Comparison of ENCODE assay signal across 9 cellular contexts in the genomic region with DNA sequence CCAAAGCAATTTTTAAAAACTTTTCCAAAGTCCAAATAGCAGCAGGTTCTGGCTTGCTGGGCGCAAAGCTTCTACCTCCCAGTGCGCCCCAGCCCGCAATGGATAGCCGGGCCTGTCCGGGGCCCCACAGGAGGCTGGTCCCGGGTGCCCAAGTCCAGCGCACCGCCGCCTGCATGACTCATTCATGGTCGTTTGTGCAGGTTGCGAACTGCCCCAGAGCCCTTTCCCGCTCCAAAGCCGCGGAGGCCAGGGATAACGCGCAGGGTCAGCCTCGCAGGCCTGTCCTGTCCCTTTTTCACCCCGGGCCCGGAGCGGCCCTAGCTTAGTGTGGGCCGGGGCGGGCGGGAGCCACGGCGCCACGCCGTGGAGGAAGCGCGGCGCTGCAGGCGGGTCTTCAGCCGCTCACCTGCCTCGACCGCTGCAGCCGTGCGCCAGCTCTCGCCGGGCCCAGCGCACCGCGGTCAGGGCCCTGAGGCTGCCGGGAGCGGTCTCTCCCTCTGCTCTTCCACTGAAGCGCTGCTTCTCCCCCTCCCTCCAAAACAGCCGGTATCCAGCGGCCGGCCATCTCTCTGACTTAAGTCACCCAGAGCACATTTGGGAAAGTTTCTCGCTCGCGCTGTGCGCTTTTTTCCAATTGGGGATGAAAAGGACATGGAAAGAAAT. TPM values are rescaled to one million over a fixed set of nuclear protein-coding genes. Genes with fewer than 3 reads are reported as not detected.
DNase-seq lines count a peak whose midpoint lies in the region; ATAC-seq, FAIRE-seq and TF ChIP-seq lines count a peak whose summit lies in the region.
"Had no signal": no experiment of that assay in that cellular context is flagged by ENCODE, and none has a peak within 500 bp of the region (broad histone marks: within the 10 kb centered on the region; RNA-seq: fewer than 3 reads in every experiment).

No MANE protein-coding gene starts in this region.

- H3K4me3 ChIP-seq in SK-N-MC (peak overlapping the region; percentile 83), left ventricle myocardium inferior (peak overlapping the region; percentile 87)

- FAIRE-seq in urothelium cell line (lab: Jason Lieb, UNC): no peak
- FAIRE-seq: islet of Langerhans had no signal

- H3K9ac ChIP-seq in SK-N-MC (ENCODE audit: insufficient read length): peak overlapping the region; percentile 51

- peaks cover 74% of the 10 kb centered on the region for H3K27me3 ChIP-seq in left ventricle myocardium inferior (ENCODE audit: low read depth)

- H3K36me3 Mint-ChIP-seq in progenitor cell of endocrine pancreas (ENCODE audit: insufficient read depth): no peaks in the 10 kb centered on the region

- TF ChIP-seq CTCF in left ventricle myocardium inferior (IDR thresholded peaks at IDR 0.05; ENCODE audit: borderline replicate concordance) (peak; percentile 94), progenitor cell of endocrine pancreas (IDR thresholded peaks at IDR 0.05; ENCODE audit: unreplicated experiment) (peak; percentile 82)

- H3K9me3 ChIP-seq in SK-N-MC (ENCODE audit: low read depth, low read length) (no peaks in the 10 kb centered on the region), left ventricle myocardium inferior (replicated peaks) (no peaks in the 10 kb centered on the region)

- no peak overlapping the region for H3K27ac Mint-ChIP-seq in progenitor cell of endocrine pancreas

- intact Hi-C loops in left ventricle myocardium inferior (cut with micrococcal nuclease): loop anchor here (5.0 kb wide), 1 partner anchor 206 kb away; no protein-coding TSS in a partner anchor

- H3K36me3 ChIP-seq in SK-N-MC (ENCODE audit: insufficient read depth, low read length): no peaks in the 10 kb centered on the region
- no peaks in the 10 kb centered on the region for H3K36me3 ChIP-seq in left ventricle myocardium inferior

- DNase-seq in DMS53 treated with DMSO at 0.1 percent for 48 hours (lab: John Stamatoyannopoulos, UW; ENCODE audit: unreplicated experiment) (peak; percentile 76), HT-29 (ENCODE audit: low spot score) (peak; percentile 83), SK-N-MC (ENCODE audit: low read depth, low spot score) (no peak), amniotic stem cell (lab: John Stamatoyannopoulos, UW) (peak; percentile 26), left ventricle myocardium inferior (peak; percentile 77), progenitor cell of endocrine pancreas (ENCODE audit: low spot score, unreplicated experiment) (peak; percentile 75), urothelium cell line (ENCODE audit: low spot score) (no peak)

- peaks cover 19% of the 10 kb centered on the region for H3K4me1 Mint-ChIP-seq in progenitor cell of endocrine pancreas (ENCODE audit: low read depth)

- peaks cover 77% of the 10 kb centered on the region for H3K27me3 Mint-ChIP-seq in progenitor cell of endocrine pancreas

- peak; percentile 32 for ATAC-seq in GM21381 (IDR thresholded peaks at IDR 0.05; ENCODE audit: unreplicated experiment)

- H3K9me3 Mint-ChIP-seq in progenitor cell of endocrine pancreas (ENCODE audit: low read depth): no peaks in the 10 kb centered on the region

- peaks cover 52% of the 10 kb centered on the region for H3K4me1 ChIP-seq in left ventricle myocardium inferior

- H3K27ac ChIP-seq in SK-N-MC (no peak overlapping the region), left ventricle myocardium inferior (replicated peaks) (peak overlapping the region; percentile 91)

- peak overlapping the region; percentile 90 for H3K4me3 Mint-ChIP-seq in progenitor cell of endocrine pancreas (ENCODE audit: low read depth)

RNA-seq across cellular contexts. Expression of a gene that starts 1.7 kb away (rescaled TPM):
- 3.7 and 5.6 TPM in 2 replicates for total RNA-seq in HT-29 (2014; rRNA removed; shearing (Covaris generic))
- total RNA-seq in left ventricle myocardium inferior: 0.52 TPM
- 0.71 and 1.1 TPM in 2 replicates for total RNA-seq in progenitor cell of endocrine pancreas

RNA-seq across cellular contexts. Expression of a gene that starts 13.4 kb away (rescaled TPM):
- 28.3 and 31.5 TPM in 2 replicates for total RNA-seq in HT-29 (2014; rRNA removed; shearing (Covaris generic))
- 18.9 TPM for total RNA-seq in left ventricle myocardium inferior
- 22.6 and 22.9 TPM in 2 replicates for total RNA-seq in progenitor cell of endocrine pancreas

Comparison
In these comparisons a context has a peak if more than half of its experiments do, and no peak if none do; other contexts are left out.
1. DNase-seq: peak in DMS53 treated with DMSO at 0.1 percent for 48 hours (single experiment), HT-29 (single experiment), amniotic stem cell (single experiment), left ventricle myocardium inferior (single experiment) and progenitor cell of endocrine pancreas (single experiment); none in SK-N-MC (single experiment) and urothelium cell line (single experiment).